ENCODE assay signal across 8 cellular contexts in the genomic region with DNA sequence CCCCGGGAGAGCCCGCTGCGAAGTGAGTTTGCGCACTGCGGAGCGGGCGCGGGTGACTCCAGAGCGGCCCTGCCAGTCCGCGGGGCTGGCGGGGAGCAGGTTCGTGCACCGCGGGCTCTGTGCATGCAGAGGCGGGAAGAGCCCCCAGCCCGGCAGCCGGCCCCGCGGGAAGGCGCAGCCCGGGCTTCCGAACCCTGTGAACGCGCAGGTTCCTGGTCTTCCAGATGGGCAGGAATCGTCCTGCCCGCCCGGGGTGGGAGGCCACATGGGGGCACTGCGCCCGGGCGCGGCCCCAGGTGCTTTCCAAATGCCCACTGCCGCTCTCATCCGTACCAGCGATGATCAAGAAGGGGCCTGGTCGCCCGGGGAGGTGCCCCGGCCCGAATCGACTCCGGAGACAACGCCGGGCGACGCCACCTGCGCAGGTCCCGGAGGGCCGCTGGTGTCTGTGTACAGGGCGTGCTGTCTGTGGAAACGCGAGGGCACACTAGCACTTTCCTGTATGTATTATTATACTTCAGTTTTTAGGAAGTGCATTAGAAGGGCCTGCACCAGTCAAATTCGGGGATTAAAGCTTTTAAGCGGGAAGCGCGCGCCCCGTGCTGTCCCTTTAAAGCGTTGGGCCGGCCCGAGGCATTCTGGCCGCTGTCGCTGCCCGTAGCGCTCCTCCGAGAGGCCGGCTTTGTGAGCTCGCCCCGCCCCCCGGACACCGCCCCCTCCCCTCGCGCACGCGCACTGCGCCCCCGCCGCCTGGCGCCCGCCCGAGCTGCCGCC. TPM values are rescaled to one million over a fixed set of nuclear protein-coding genes. Genes with fewer than 3 reads are reported as not detected.
A peak's percentile ranks its signal among the peaks of the same experiment; 100 is the strongest.
DNase-seq lines count a peak whose midpoint lies in the region; ATAC-seq and TF ChIP-seq lines count a peak whose summit lies in the region.

Gene WDR5, plus strand, starts transcription at position 740 of the 774 bp plus-strand sequence. CDS start 3,796 bp downstream, outside the sequence.

- no peaks in the 10 kb centered on the region for H3K27me3 ChIP-seq in A673 (replicated peaks; ENCODE audit: insufficient read depth, low read depth, low read length, poor library complexity)

- peak within 1 kb of the TSS; percentile 98 for H3K27ac ChIP-seq in A673 (ENCODE audit: low read depth, low read length, poor library complexity, severe bottlenecking)

- no peaks in the 10 kb centered on the region for H3K27me3 Mint-ChIP-seq in central memory CD8-positive, alpha-beta T cell

- peaks cover 53% of the 10 kb centered on the region for H3K4me1 Mint-ChIP-seq in central memory CD8-positive, alpha-beta T cell

- CTCF ChIA-PET in A673 (lab: Charles Lee): no interaction called here

- peak within 1 kb of the TSS; percentile 100 for H3K4me3 ChIP-seq in A673 (ENCODE audit: low read depth, low read length, poor library complexity, severe bottlenecking)

- intact Hi-C loops in A673 (cut with micrococcal nuclease; ENCODE audit: unreplicated experiment): no loop called here

- peak within 1 kb of the TSS; percentile 87 for H3K27ac Mint-ChIP-seq in central memory CD8-positive, alpha-beta T cell (ENCODE audit: low read depth)

- no peaks in the 10 kb centered on the region for H3K9me3 ChIP-seq in A673 (ENCODE audit: low read depth, low read length, poor library complexity, severe bottlenecking)

- peak within 1 kb of the TSS; percentile 86 for H3K4me3 Mint-ChIP-seq in central memory CD8-positive, alpha-beta T cell

- POLR2A ChIA-PET in A673 (lab: Charles Lee; ENCODE audit: low non-redundant PET): interaction anchor here (0.5 to 0.6 kb wide), 2 partner anchors 111 to 299 kb away, joined by 3 to 5 read pairs; no protein-coding TSS in a partner anchor

- ATAC-seq in GM18520 (IDR thresholded peaks at IDR 0.05; ENCODE audit: unreplicated experiment) (peak; percentile 48), HG03135 (IDR thresholded peaks at IDR 0.05; ENCODE audit: unreplicated experiment) (peak; percentile 59)
- peak; percentile 79 for ATAC-seq in central memory CD8-positive, alpha-beta T cell (replicated peaks; ENCODE audit: extremely low read depth, poor library complexity, severe bottlenecking)

- peak; percentile 33; the same call in 1 of the 2 replicates for TF ChIP-seq CTCF in A673 (conservative IDR thresholded peaks at IDR 0.05; ENCODE audit: low read depth, low read length)

- BruUV-seq in A673 (replicated peaks; lab: Mats Ljungman, UMichigan): no TSS peak

- DNase-seq in A673 (ENCODE audit: low spot score) (peak; percentile 94), NCI-H446 treated with DMSO at 0.1 percent for 48 hours (lab: John Stamatoyannopoulos, UW) (peak; percentile 71), islet precursor cell (peak; percentile 95)
- peak; percentile 92 for DNase-seq in activated CD4-positive, CD25-positive, alpha-beta regulatory T cell treated with anti-CD3 and anti-CD28 coated beads, Interleukin-2, amount 50 U/mL, for 72 hours
- DNase-seq in central memory CD8-positive, alpha-beta T cell (ENCODE audit: low spot score in 2 of 2): peak; percentile 74 to 76
- DNase-seq in stimulated activated CD4-positive, alpha-beta T cell treated with anti-CD3 and anti-CD28 coated beads, Interleukin-12 subunit alpha, Interleukin-12 subunit beta, amount 100 ng/mL, for 24 hours (ENCODE audit: low read depth in 2 of 2): peak; percentile 80

- peaks cover 25% of the 10 kb centered on the region for H3K36me3 Mint-ChIP-seq in central memory CD8-positive, alpha-beta T cell (ENCODE audit: insufficient read depth)

- H3K4me1 ChIP-seq in A673 (ENCODE audit: insufficient read depth, low read length, poor library complexity, severe bottlenecking): peaks cover 36% of the 10 kb centered on the region

- no peaks in the 10 kb centered on the region for H3K9me3 Mint-ChIP-seq in central memory CD8-positive, alpha-beta T cell

- peaks cover 18% of the 10 kb centered on the region for H3K36me3 ChIP-seq in A673 (ENCODE audit: insufficient read depth, low read length, poor library complexity, severe bottlenecking)

RNA-seq across cellular contexts. Expression of gene WDR5, which starts in this region (rescaled TPM):
- total RNA-seq in A673 (2021): 67.7 and 76.4 TPM in 2 replicates

Comparison
In these comparisons a context has a peak if more than half of its experiments do, and no peak if none do; other contexts are left out.
1. Peak in every context shown above with its lines: DNase-seq, ATAC-seq, H3K4me3 ChIP-seq and H3K27ac ChIP-seq.